Comparison of ENCODE assay signal across 28 cellular contexts in the genomic region with DNA sequence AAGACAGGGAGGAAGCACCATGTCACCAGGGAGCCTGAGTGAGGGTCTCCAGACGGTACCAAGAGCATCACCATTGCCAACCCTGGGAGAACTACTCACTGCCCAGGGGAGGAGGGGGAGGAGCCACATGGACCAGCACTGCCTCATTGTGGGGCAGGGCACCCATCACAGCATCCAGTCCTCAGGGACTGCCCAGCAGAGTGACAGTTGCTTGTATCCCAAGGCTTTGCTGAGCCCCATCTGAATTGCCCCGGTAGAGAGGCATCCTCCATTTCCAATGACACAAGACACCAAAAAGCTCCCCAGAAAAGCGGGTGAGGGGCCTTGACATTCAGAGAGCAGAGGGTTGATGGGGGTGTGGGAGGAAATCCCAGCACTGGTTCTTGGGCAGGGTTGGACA. TPM values are rescaled to one million over a fixed set of nuclear protein-coding genes. Genes with fewer than 3 reads are reported as not detected.
"Had no signal": no experiment of that assay in that cellular context is flagged by ENCODE, and none has a peak within 500 bp of the region (broad histone marks: within the 10 kb centered on the region; RNA-seq: fewer than 3 reads in every experiment).

No MANE protein-coding gene starts in this region.

- H3K4me1 ChIP-seq: left ventricle myocardium inferior, parathyroid adenoma, uterus had no signal

- H3K4me1 Mint-ChIP-seq: memory B cell had no signal

- H3K79me2 ChIP-seq: parathyroid adenoma had no signal

- H3K9me3 ChIP-seq: esophagus squamous epithelium, gastroesophageal sphincter, left ventricle myocardium inferior, lower lobe of right lung, suprapubic skin, thyroid gland, uterus had no signal

- DNase-seq: cortex of kidney; dorsolateral prefrontal cortex; effector memory CD4-positive, alpha-beta T cell; esophagus squamous epithelium; foreskin fibroblast; immature natural killer cell; kidney; left cardiac atrium; left ventricle myocardium inferior; lower lobe of right lung; midbrain; stimulated activated CD4-positive, alpha-beta T cell treated with anti-CD3 and anti-CD28 coated beads, Interleukin-2, amount 100 ng/mL, for 24 hours; stimulated activated CD4-positive, alpha-beta T cell treated with anti-CD3 and anti-CD28 coated beads, Interleukin-4, amount 100 ng/mL, for 4 hours; stimulated activated naive CD4-positive, alpha-beta T cell treated with Interleukin-2 at 50 U/mL for 16 hours; thyroid gland; uterus had no signal

- H3K36me3 Mint-ChIP-seq: immature natural killer cell; memory B cell; natural killer cell treated with Interleukin-12 subunit alpha and Interleukin-12 subunit beta and Interleukin-15 and Interleukin-18, amount 100 ng/mL, for 72 hours; type B pancreatic cell had no signal

- ATAC-seq: gastroesophageal sphincter, left cardiac atrium, lower lobe of right lung, sciatic nerve had no signal

- H3K27ac Mint-ChIP-seq: immature natural killer cell; memory B cell; natural killer cell treated with Interleukin-12 subunit alpha and Interleukin-12 subunit beta and Interleukin-15 and Interleukin-18, amount 100 ng/mL, for 72 hours; type B pancreatic cell had no signal

- H3K27me3 ChIP-seq: thyroid gland, uterus had no signal

- H3K36me3 ChIP-seq: esophagus squamous epithelium, gastroesophageal sphincter, left ventricle myocardium inferior, lower lobe of right lung, suprapubic skin, thyroid gland, uterus had no signal

- H3K4me3 Mint-ChIP-seq: immature natural killer cell; memory B cell; natural killer cell treated with Interleukin-12 subunit alpha and Interleukin-12 subunit beta and Interleukin-15 and Interleukin-18, amount 100 ng/mL, for 72 hours; type B pancreatic cell had no signal

- H3K9ac ChIP-seq: parathyroid adenoma had no signal

- H3K27ac ChIP-seq: dorsolateral prefrontal cortex, epithelial cell of prostate, esophagus squamous epithelium, gastroesophageal sphincter, left ventricle myocardium inferior, lower lobe of right lung, parathyroid adenoma, suprapubic skin, thyroid gland, uterus had no signal

- H2AFZ ChIP-seq: parathyroid adenoma had no signal

- H3K4me3 ChIP-seq: dorsolateral prefrontal cortex, esophagus squamous epithelium, gastroesophageal sphincter, left ventricle myocardium inferior, lower lobe of right lung, suprapubic skin, thyroid gland, uterus had no signal

- H3K9me3 Mint-ChIP-seq: memory B cell; natural killer cell treated with Interleukin-12 subunit alpha and Interleukin-12 subunit beta and Interleukin-15 and Interleukin-18, amount 100 ng/mL, for 72 hours; type B pancreatic cell had no signal

RNA-seq across cellular contexts. Expression of a gene that starts 6.8 kb away (rescaled TPM):
- total RNA-seq: cerebellum; gastroesophageal sphincter; kidney; left ventricle myocardium inferior; lower lobe of right lung; natural killer cell treated with Interleukin-12 subunit alpha and Interleukin-12 subunit beta and Interleukin-15 and Interleukin-18, amount 100 ng/mL, for 72 hours; omental fat pad; pulmonary artery endothelial cell; sciatic nerve; skeletal muscle tissue; suprapubic skin had no signal
- polyA plus RNA-seq: immature natural killer cell had no signal

RNA-seq across cellular contexts. Expression of a gene that starts 44.5 kb away (rescaled TPM):
- total RNA-seq: natural killer cell treated with Interleukin-12 subunit alpha and Interleukin-12 subunit beta and Interleukin-15 and Interleukin-18, amount 100 ng/mL, for 72 hours; pulmonary artery endothelial cell had no signal
- polyA plus RNA-seq: immature natural killer cell had no signal
